ENCODE assay signal across 9 cellular contexts in genomic region chr7:96596120-96596826, GRCh38.
DNase-seq lines count a peak whose midpoint lies in the region; ATAC-seq, FAIRE-seq and TF ChIP-seq lines count a peak whose summit lies in the region.
"Had no signal": no experiment of that assay in that cellular context is flagged by ENCODE, and none has a peak within 500 bp of the region (broad histone marks: within the 10 kb centered on the region; RNA-seq: fewer than 3 reads in every experiment).

No MANE protein-coding gene starts in this region.

- H3K27ac Mint-ChIP-seq in activated naive CD4-positive, alpha-beta T cell treated with anti-CD3 and anti-CD28 coated beads, Interleukin-2, amount 10 ng/mL, durations not matched to agents 7 days and 5 days: no peak overlapping the region
- H3K27ac Mint-ChIP-seq: activated naive CD4-positive, alpha-beta T cell treated with anti-CD3 and anti-CD28 coated beads, Interleukin-2, amount 50 U/mL, for 24 hours; memory B cell had no signal

- H3K36me3 Mint-ChIP-seq in activated naive CD4-positive, alpha-beta T cell treated with anti-CD3 and anti-CD28 coated beads, Interleukin-2, amount 10 ng/mL, durations not matched to agents 7 days and 5 days: no peaks in the 10 kb centered on the region
- H3K36me3 Mint-ChIP-seq: activated naive CD4-positive, alpha-beta T cell treated with anti-CD3 and anti-CD28 coated beads, Interleukin-2, amount 50 U/mL, for 24 hours; memory B cell had no signal

- H3K27ac ChIP-seq in small intestine (ENCODE audit: low read depth in 1 of 2, low read length in 1 of 2): no peak overlapping the region

- CTCF ChIA-PET in activated naive CD4-positive, alpha-beta T cell treated with anti-CD3 and anti-CD28 coated beads, Interleukin-2, amount 10 ng/mL, durations not matched to agents 7 days and 5 days (lab: Charles Lee): interaction anchor here (1.0 to 1.2 kb wide), 2 partner anchors 61 to 431 kb away, joined by 3 to 4 read pairs; no protein-coding TSS in a partner anchor

- no peaks in the 10 kb centered on the region for H3K27me3 Mint-ChIP-seq in activated naive CD4-positive, alpha-beta T cell treated with anti-CD3 and anti-CD28 coated beads, Interleukin-2, amount 10 ng/mL, durations not matched to agents 7 days and 5 days

- no peak for ATAC-seq in GM19452 (IDR thresholded peaks at IDR 0.05; ENCODE audit: unreplicated experiment)
- ATAC-seq in GM19035 (IDR thresholded peaks at IDR 0.05; ENCODE audit: unreplicated experiment): no peak

- H3K4me1 Mint-ChIP-seq in activated naive CD4-positive, alpha-beta T cell treated with anti-CD3 and anti-CD28 coated beads, Interleukin-2, amount 10 ng/mL, durations not matched to agents 7 days and 5 days: no peaks in the 10 kb centered on the region
- H3K4me1 Mint-ChIP-seq: activated naive CD4-positive, alpha-beta T cell treated with anti-CD3 and anti-CD28 coated beads, Interleukin-2, amount 50 U/mL, for 24 hours; memory B cell had no signal

- DNase-seq in HPDE6-E6E7 (ENCODE audit: extremely low spot score) (peak; percentile 9), NCI-H2196 treated with DMSO at 0.1 percent for 48 hours (lab: John Stamatoyannopoulos, UW; ENCODE audit: unreplicated experiment) (peak; percentile 90), bronchial epithelial cell (ENCODE audit: low read depth) (peak; percentile 63), small intestine (peak; percentile 26)
- DNase-seq in activated naive CD4-positive, alpha-beta T cell treated with anti-CD3 and anti-CD28 coated beads, Interleukin-2, amount 10 ng/mL, durations not matched to agents 7 days and 5 days: no peak

- no peak for FAIRE-seq in bronchial epithelial cell (lab: Jason Lieb, UNC)
- no peak for FAIRE-seq in small intestine (lab: Jason Lieb, UNC)

- WGBS in small intestine, 3 donors: 13 to 39% (median 29%) methylated on average over 6 of the region's 6 CpGs

- H3K36me3 ChIP-seq in bronchial epithelial cell (ENCODE audit: control insufficient read depth, insufficient read depth, low read length) (no peaks in the 10 kb centered on the region), small intestine (ENCODE audit: control insufficient read depth in 2 of 2, insufficient read depth in 2 of 2, low read length in 2 of 2) (no peaks in the 10 kb centered on the region)

- H3K4me3 Mint-ChIP-seq in activated naive CD4-positive, alpha-beta T cell treated with anti-CD3 and anti-CD28 coated beads, Interleukin-2, amount 10 ng/mL, durations not matched to agents 7 days and 5 days: no peak overlapping the region
- H3K4me3 Mint-ChIP-seq: activated naive CD4-positive, alpha-beta T cell treated with anti-CD3 and anti-CD28 coated beads, Interleukin-2, amount 50 U/mL, for 24 hours; memory B cell had no signal

- peaks cover 0 to 3% of the 10 kb centered on the region in 2 donors for H3K4me1 ChIP-seq in small intestine (ENCODE audit: control insufficient read depth in 2 of 2, insufficient read depth in 1 of 2, low read depth in 1 of 2, low read length in 1 of 2)

- no peaks in the 10 kb centered on the region for H3K9me3 ChIP-seq in small intestine (ENCODE audit: control insufficient read depth, low read depth)

- H3K27me3 ChIP-seq in bronchial epithelial cell (ENCODE audit: control insufficient read depth, insufficient read depth, low read length) (peaks cover 2% of the 10 kb centered on the region), small intestine (ENCODE audit: control insufficient read depth in 2 of 2, insufficient read depth in 2 of 2, low read length in 2 of 2) (no peaks in the 10 kb centered on the region)

- TF ChIP-seq CTCF in bronchial epithelial cell (IDR thresholded peaks at IDR 0.05; ENCODE audit: insufficient read depth, low read length, severe bottlenecking): peak; percentile 49

- H3K4me3 ChIP-seq in bronchial epithelial cell (ENCODE audit: low read depth, low read length) (no peak overlapping the region), small intestine (ENCODE audit: low read depth in 1 of 2, low read length in 2 of 2) (no peak overlapping the region)

- no peaks in the 10 kb centered on the region for H3K9me3 Mint-ChIP-seq in activated naive CD4-positive, alpha-beta T cell treated with anti-CD3 and anti-CD28 coated beads, Interleukin-2, amount 10 ng/mL, durations not matched to agents 7 days and 5 days
- H3K9me3 Mint-ChIP-seq: activated naive CD4-positive, alpha-beta T cell treated with anti-CD3 and anti-CD28 coated beads, Interleukin-2, amount 50 U/mL, for 24 hours; memory B cell had no signal
